ENCODE assay signal across 12 cellular contexts in the genomic region with DNA sequence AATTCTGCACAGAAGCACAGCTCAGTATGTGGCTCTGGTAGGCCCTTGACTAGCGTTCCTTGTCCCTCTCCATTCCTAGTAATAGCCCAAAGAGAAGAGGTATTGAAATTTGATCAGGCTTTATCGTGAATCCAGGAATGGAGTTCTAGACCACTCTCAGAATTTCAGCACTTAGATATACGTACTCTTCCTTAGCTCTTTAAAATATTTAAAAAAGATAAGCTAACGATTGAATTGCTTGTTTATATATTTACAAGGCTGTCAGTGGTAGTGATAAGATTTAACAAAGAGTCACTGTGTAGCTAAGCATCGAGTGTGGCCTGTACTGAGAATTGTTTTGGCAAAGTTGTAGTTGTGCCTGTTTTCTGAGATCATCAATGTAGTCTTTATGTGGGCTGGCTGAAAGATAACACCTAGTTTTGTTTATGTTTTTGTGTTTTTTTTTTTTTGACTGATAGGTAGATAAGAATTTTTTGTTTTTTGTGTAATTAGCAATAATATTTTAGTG. TPM values are rescaled to one million over a fixed set of nuclear protein-coding genes. Genes with fewer than 3 reads are reported as not detected.
DNase-seq lines count a peak whose midpoint lies in the region; ATAC-seq and TF ChIP-seq lines count a peak whose summit lies in the region.
"Had no signal": no experiment of that assay in that cellular context is flagged by ENCODE, and none has a peak within 500 bp of the region (broad histone marks: within the 10 kb centered on the region; RNA-seq: fewer than 3 reads in every experiment).

No MANE protein-coding gene starts in this region.

- peak overlapping the region; percentile 93 for H3K4me3 Mint-ChIP-seq in progenitor cell of endocrine pancreas (ENCODE audit: low read depth)

- H3K36me3 Mint-ChIP-seq in progenitor cell of endocrine pancreas (ENCODE audit: insufficient read depth) = peaks cover 21% of the 10 kb centered on the region

- H3K4me1 ChIP-seq in endocrine pancreas (ENCODE audit: control insufficient read depth, insufficient read depth, low read length) (peaks cover 28% of the 10 kb centered on the region), foreskin keratinocyte (no peaks in the 10 kb centered on the region)

- peak overlapping the region; percentile 95 for H3K27ac Mint-ChIP-seq in progenitor cell of endocrine pancreas
- H3K27ac Mint-ChIP-seq: activated naive CD8-positive, alpha-beta T cell treated with anti-CD3 and anti-CD28 coated beads, Interleukin-2, amount 50 U/mL, for 24 hours had no signal

- no peaks in the 10 kb centered on the region for H3K27me3 Mint-ChIP-seq in progenitor cell of endocrine pancreas
- H3K27me3 Mint-ChIP-seq: activated naive CD8-positive, alpha-beta T cell treated with anti-CD3 and anti-CD28 coated beads, Interleukin-2, amount 50 U/mL, for 24 hours had no signal

- peak overlapping the region; percentile 32 for H3K9ac ChIP-seq in endocrine pancreas (ENCODE audit: control insufficient read depth, insufficient read depth, low read length)
- H3K9ac ChIP-seq: parathyroid adenoma had no signal

- DNase-seq in NCI-H2107 treated with DMSO at 0.1 percent for 48 hours (lab: John Stamatoyannopoulos, UW; ENCODE audit: unreplicated experiment) (peak; percentile 38), NCI-H2107 (lab: John Stamatoyannopoulos, UW) (no peak), NCI-H82 treated with DMSO at 0.1 percent for 48 hours (lab: John Stamatoyannopoulos, UW; ENCODE audit: unreplicated experiment) (peak; percentile 11), progenitor cell of endocrine pancreas (ENCODE audit: low spot score, unreplicated experiment) (no peak), foreskin keratinocyte (no peak)
- no peak for DNase-seq in activated CD4-positive, alpha-beta T cell treated with anti-CD3 and anti-CD28 coated beads for 48 hours
- DNase-seq: activated naive CD8-positive, alpha-beta T cell treated with anti-CD3 and anti-CD28 coated beads, Interleukin-2, amount 50 U/mL, for 24 hours; NCI-H2171 treated with DMSO at 0.1 percent for 48 hours; T-helper 1 cell had no signal

- H3K4me1 Mint-ChIP-seq in progenitor cell of endocrine pancreas (ENCODE audit: low read depth) = peaks cover 43% of the 10 kb centered on the region

- no peak overlapping the region for H3K27ac ChIP-seq in foreskin keratinocyte
- H3K27ac ChIP-seq: parathyroid adenoma had no signal

- no peaks in the 10 kb centered on the region for H3K36me3 ChIP-seq in endocrine pancreas (ENCODE audit: control insufficient read depth, insufficient read depth, low read length)

- no peak for ATAC-seq in foreskin keratinocyte
- ATAC-seq in HG03354 (IDR thresholded peaks at IDR 0.05; ENCODE audit: poor library complexity, severe bottlenecking, unreplicated experiment) = no peak
- ATAC-seq: activated naive CD8-positive, alpha-beta T cell treated with anti-CD3 and anti-CD28 coated beads, Interleukin-2, amount 50 U/mL, for 24 hours had no signal

- H3K9me3 ChIP-seq in endocrine pancreas (ENCODE audit: control insufficient read depth, low read length) = no peaks in the 10 kb centered on the region

- TF ChIP-seq CTCF in progenitor cell of endocrine pancreas (IDR thresholded peaks at IDR 0.05; ENCODE audit: unreplicated experiment) = no peak
- TF ChIP-seq CTCF in foreskin keratinocyte (conservative IDR thresholded peaks at IDR 0.05) = no peak

- H3K4me3 ChIP-seq in endocrine pancreas (ENCODE audit: control insufficient read depth, insufficient read depth, low read length) = peak overlapping the region; percentile 91

- H3K27me3 ChIP-seq in endocrine pancreas (ENCODE audit: control insufficient read depth, insufficient read depth, low read length) (no peaks in the 10 kb centered on the region), foreskin keratinocyte (no peaks in the 10 kb centered on the region)

- H3K9me3 Mint-ChIP-seq in progenitor cell of endocrine pancreas (ENCODE audit: low read depth) = peaks cover 10% of the 10 kb centered on the region

RNA-seq across cellular contexts. Expression of a gene that starts 2.5 kb away (rescaled TPM):
- total RNA-seq in progenitor cell of endocrine pancreas (51.1 and 55.3 TPM in 2 replicates), foreskin keratinocyte (1.4 and 1.9 TPM in 2 replicates)
- polyA plus RNA-seq in foreskin keratinocyte = 0.17 and 0.23 TPM in 2 replicates

Comparison
In these comparisons a context has a peak if more than half of its experiments do, and no peak if none do; other contexts are left out.
1. DNase-seq: peak in NCI-H2107 treated with DMSO at 0.1 percent for 48 hours (single experiment) and NCI-H82 treated with DMSO at 0.1 percent for 48 hours (single experiment); none in NCI-H2107 (single experiment), progenitor cell of endocrine pancreas (single experiment), foreskin keratinocyte (0 of 2) and activated CD4-positive, alpha-beta T cell treated with anti-CD3 and anti-CD28 coated beads for 48 hours (single experiment).
2. RNA of a gene that starts 2.5 kb away (total RNA-seq): 51.1 to 55.3 TPM in progenitor cell of endocrine pancreas; 1.4 to 1.9 TPM in foreskin keratinocyte; every median in the first group is over 10 times any median in the second.